Comparison of ENCODE assay signal across 8 cellular contexts in the genomic region with DNA sequence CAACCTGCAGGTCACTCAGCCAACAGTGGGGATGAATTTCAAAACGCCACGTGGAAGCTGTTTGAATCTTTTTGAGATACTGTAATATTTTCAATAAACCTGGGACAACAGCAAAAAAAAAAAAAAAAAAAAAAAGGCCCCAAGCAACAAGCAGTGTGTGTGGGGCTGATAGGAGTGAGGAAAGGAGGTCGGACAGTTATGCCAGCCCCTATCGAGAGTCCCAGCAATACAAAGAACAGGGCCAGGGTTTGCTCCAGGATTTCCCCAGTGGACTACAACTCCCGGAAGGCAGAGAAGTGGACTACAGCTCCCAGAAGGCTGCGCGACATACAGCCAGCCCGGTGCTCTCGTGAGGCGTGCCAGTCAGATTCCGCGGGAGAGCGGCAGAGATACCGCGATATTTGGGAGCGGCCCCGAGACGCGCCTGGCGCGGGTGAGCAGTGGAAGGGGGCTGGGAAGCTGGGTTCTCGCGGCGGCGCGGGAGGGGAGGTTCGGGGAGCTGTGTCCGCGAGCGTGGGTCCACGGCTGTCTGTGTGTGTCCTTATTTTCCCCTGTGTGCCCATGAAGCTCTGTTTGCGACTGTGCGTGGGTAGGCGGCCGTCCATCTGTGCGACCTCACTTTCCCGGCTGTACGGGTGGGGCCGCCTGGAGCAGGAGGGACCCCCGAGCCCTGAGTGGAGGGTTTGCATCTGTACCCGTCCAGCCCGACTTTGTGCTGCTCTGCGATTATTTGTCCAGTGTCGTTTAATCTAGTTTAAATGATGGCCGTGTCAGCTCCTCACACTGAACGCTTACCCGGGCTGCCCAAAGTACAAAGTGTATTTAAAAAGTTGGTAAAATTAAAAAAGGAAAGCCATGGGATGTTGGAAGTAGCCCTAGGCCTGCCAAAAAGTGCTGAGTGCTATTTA. TPM values are rescaled to one million over a fixed set of nuclear protein-coding genes. Genes with fewer than 3 reads are reported as not detected.
A peak's percentile ranks its signal among the peaks of the same experiment; 100 is the strongest.
DNase-seq lines count a peak whose midpoint lies in the region; ATAC-seq and TF ChIP-seq lines count a peak whose summit lies in the region.

A gene with protein sequence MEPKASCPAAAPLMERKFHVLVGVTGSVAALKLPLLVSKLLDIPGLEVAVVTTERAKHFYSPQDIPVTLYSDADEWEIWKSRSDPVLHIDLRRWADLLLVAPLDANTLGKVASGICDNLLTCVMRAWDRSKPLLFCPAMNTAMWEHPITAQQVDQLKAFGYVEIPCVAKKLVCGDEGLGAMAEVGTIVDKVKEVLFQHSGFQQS (plus strand): TSS at position 397 of the 908 bp plus-strand sequence. CDS start 4,729 bp downstream, outside the sequence.

- TF ChIP-seq CTCF in choroid plexus epithelial cell (conservative IDR thresholded peaks at IDR 0.05; ENCODE audit: low read depth, low read length) = no peak
- no peak for TF ChIP-seq CTCF in kidney epithelial cell (IDR thresholded peaks at IDR 0.05; ENCODE audit: insufficient read depth, low read length, poor library complexity, severe bottlenecking)

- POLR2A ChIA-PET in activated CD4-positive, alpha-beta T cell treated with anti-CD3 and anti-CD28 coated beads for 36 hours (lab: Charles Lee) = interaction anchor here (0.6 to 1.2 kb wide), 7 partner anchors 9 to 181 kb away, joined by 3 to 10 read pairs (median 6); a partner anchor contains a TSS

- CTCF ChIA-PET in activated CD4-positive, alpha-beta T cell treated with anti-CD3 and anti-CD28 coated beads for 36 hours (lab: Charles Lee) = interaction anchor here (0.5 to 1.3 kb wide), 11 partner anchors 9 to 585 kb away, joined by 3 to 12 read pairs (median 4); a partner anchor contains a TSS

- no peaks in the 10 kb centered on the region for H3K27me3 Mint-ChIP-seq in activated CD4-positive, alpha-beta T cell treated with anti-CD3 and anti-CD28 coated beads for 36 hours

- peaks cover 13% of the 10 kb centered on the region for H3K4me1 Mint-ChIP-seq in activated CD4-positive, alpha-beta T cell treated with anti-CD3 and anti-CD28 coated beads for 36 hours

- intact Hi-C loops in activated CD4-positive, alpha-beta T cell treated with anti-CD3 and anti-CD28 coated beads for 36 hours (cut with DNase I, micrococcal nuclease) = loop anchor here (1.0 to 10.0 kb wide), 15 partner anchors 28 to 661 kb away; a partner anchor contains a TSS

- H3K36me3 Mint-ChIP-seq in activated CD4-positive, alpha-beta T cell treated with anti-CD3 and anti-CD28 coated beads for 36 hours (ENCODE audit: low read depth) = no peaks in the 10 kb centered on the region

- no peaks in the 10 kb centered on the region for H3K27me3 ChIP-seq in kidney epithelial cell (ENCODE audit: control insufficient read depth, insufficient read depth, low read length)

- DNase-seq in AML-193 (lab: John Stamatoyannopoulos, UW) (peak; percentile 93 to 95), GM19238 (ENCODE audit: insufficient read length, low spot score) (peak; percentile 98), NCI-H524 (lab: John Stamatoyannopoulos, UW) (peak; percentile 96 to 98), choroid plexus epithelial cell (ENCODE audit: low read depth) (peak; percentile 97), kidney epithelial cell (ENCODE audit: low read depth) (peak; percentile 78)
- DNase-seq in activated CD4-positive, alpha-beta T cell treated with anti-CD3 and anti-CD28 coated beads for 36 hours = peak; percentile 97
- DNase-seq in stimulated activated CD4-positive, alpha-beta T cell treated with anti-CD3 and anti-CD28 coated beads, Interleukin-15, amount 100 ng/mL, for 48 hours (ENCODE audit: low read depth in 2 of 2) = peak; percentile 89 to 95

- peak; percentile 94 for ATAC-seq in HG03442 (IDR thresholded peaks at IDR 0.05; ENCODE audit: unreplicated experiment)
- peak; percentile 100 for ATAC-seq in activated CD4-positive, alpha-beta T cell treated with anti-CD3 and anti-CD28 coated beads for 36 hours

- no peaks in the 10 kb centered on the region for H3K36me3 ChIP-seq in kidney epithelial cell (ENCODE audit: control insufficient read depth, insufficient read depth, low read length)

- H3K27ac Mint-ChIP-seq in activated CD4-positive, alpha-beta T cell treated with anti-CD3 and anti-CD28 coated beads for 36 hours = peak within 1 kb of the TSS; percentile 95

- H3K9me3 Mint-ChIP-seq in activated CD4-positive, alpha-beta T cell treated with anti-CD3 and anti-CD28 coated beads for 36 hours (ENCODE audit: low read depth) = no peaks in the 10 kb centered on the region

- peak within 1 kb of the TSS; percentile 80 for H3K4me3 ChIP-seq in choroid plexus epithelial cell (ENCODE audit: low read depth, low read length)
- H3K4me3 ChIP-seq in kidney epithelial cell (ENCODE audit: low read depth, low read length) = peak within 1 kb of the TSS; percentile 89

- peak within 1 kb of the TSS; percentile 89 for H3K4me3 Mint-ChIP-seq in activated CD4-positive, alpha-beta T cell treated with anti-CD3 and anti-CD28 coated beads for 36 hours

RNA-seq across cellular contexts. Expression of the gene that starts here (rescaled TPM):
- total RNA-seq in activated CD4-positive, alpha-beta T cell treated with anti-CD3 and anti-CD28 coated beads for 36 hours = 10 to 100 TPM; 23.3 to 24.0 TPM
- total RNA-seq in kidney epithelial cell = 20.1 and 25.9 TPM in 2 replicates

Comparison
In these comparisons a context has a peak if more than half of its experiments do, and no peak if none do; other contexts are left out.
1. Peak in every context shown above with its lines: DNase-seq, ATAC-seq and H3K4me3 ChIP-seq.